9 cellular contexts compared by ENCODE assay signal in genomic region chr15:86915811-86916331, GRCh38.
DNase-seq lines count a peak whose midpoint lies in the region; ATAC-seq and TF ChIP-seq lines count a peak whose summit lies in the region.
"Had no signal": no experiment of that assay in that cellular context is flagged by ENCODE, and none has a peak within 500 bp of the region (broad histone marks: within the 10 kb centered on the region; RNA-seq: fewer than 3 reads in every experiment).

No MANE protein-coding gene starts in this region.

- H4K8ac ChIP-seq in IMR-90 (ENCODE audit: low read depth in 2 of 2, low read length in 2 of 2), result no peak overlapping the region

- H3K4me1 ChIP-seq in IMR-90 (ENCODE audit: control insufficient read depth, insufficient read depth, low read length), result no peaks in the 10 kb centered on the region
- H3K4me1 ChIP-seq in psoas muscle, result no peaks in the 10 kb centered on the region
- no peaks in the 10 kb centered on the region for H3K4me1 ChIP-seq in naive thymus-derived CD4-positive, alpha-beta T cell (ENCODE audit: control insufficient read depth in 2 of 2, insufficient read depth in 2 of 2, low read length in 2 of 2)

- H2BK20ac ChIP-seq in IMR-90 (ENCODE audit: low read depth, low read length), result no peak overlapping the region

- no peak overlapping the region for H2AFZ ChIP-seq in IMR-90 (replicated peaks; ENCODE audit: low read length, poor library complexity)

- no peak overlapping the region for H2BK5ac ChIP-seq in IMR-90 (ENCODE audit: low read depth, low read length, poor library complexity, severe bottlenecking)

- H4K20me1 ChIP-seq in IMR-90 (ENCODE audit: insufficient read depth, low read length), result no peaks in the 10 kb centered on the region

- H3K4ac ChIP-seq in IMR-90 (ENCODE audit: low read depth, low read length), result no peak overlapping the region

- ATAC-seq in IMR-90 (ENCODE audit: low read depth), result peak; percentile 48; the same call in 1 of the 2 replicates
- peak; percentile 60 to 90 (median 80) for ATAC-seq in psoas muscle
- ATAC-seq in HG03354 (IDR thresholded peaks at IDR 0.05; ENCODE audit: poor library complexity, severe bottlenecking, unreplicated experiment), result no peak
- ATAC-seq in naive thymus-derived CD4-positive, alpha-beta T cell, result no peak
- ATAC-seq: HCT116 had no signal

- DNase-seq in C1 segment of cervical spinal cord (lab: John Stamatoyannopoulos, UW) (peak in 12 of 14 donors; percentile 25 to 83 (median 56)), IMR-90 (peak; percentile 13), SK-N-DZ (ENCODE audit: low spot score) (peak; percentile 74), foreskin melanocyte (peak; percentile 75), psoas muscle (no peak), NCI-H2107 (lab: John Stamatoyannopoulos, UW) (no peak)
- DNase-seq in naive thymus-derived CD4-positive, alpha-beta T cell, result no peak

- in situ Hi-C loops in IMR-90 (cut with MboI; ENCODE audit: low sequenced_read_pairs), result no loop called here

- dilution Hi-C loops in IMR-90 (cut with HindIII; ENCODE audit: low sequenced_read_pairs, unreplicated experiment), result no loop called here

- no peak overlapping the region for H2AK5ac ChIP-seq in IMR-90 (ENCODE audit: low read depth, low read length)

- H3K36me3 Mint-ChIP-seq in naive thymus-derived CD4-positive, alpha-beta T cell, result no peaks in the 10 kb centered on the region

- peak; percentile 62 for TF ChIP-seq RAD21 in IMR-90 (IDR thresholded peaks at IDR 0.05; ENCODE audit: low read length)

- CTCF ChIA-PET in IMR-90 (lab: Yijun Ruan, JAX), result no interaction called here
- CTCF ChIA-PET in naive thymus-derived CD4-positive, alpha-beta T cell (lab: Charles Lee), result no interaction called here

- H3K36me3 ChIP-seq in IMR-90 (ENCODE audit: control insufficient read depth, insufficient read depth, low read length), result no peaks in the 10 kb centered on the region
- H3K36me3 ChIP-seq in psoas muscle (ENCODE audit: insufficient read depth in 1 of 2, low read depth in 1 of 2), result no peaks in the 10 kb centered on the region
- no peaks in the 10 kb centered on the region for H3K36me3 ChIP-seq in naive thymus-derived CD4-positive, alpha-beta T cell (ENCODE audit: control insufficient read depth in 2 of 3, insufficient read depth in 3 of 3, low read length in 3 of 3)

- BruUV-seq in IMR-90 (replicated peaks; lab: Mats Ljungman, UMichigan), result no TSS peak

- H3K27ac ChIP-seq in IMR-90 (ENCODE audit: insufficient read depth, low read length) (no peak overlapping the region), psoas muscle (no peak overlapping the region)
- no peak overlapping the region for H3K27ac ChIP-seq in naive thymus-derived CD4-positive, alpha-beta T cell (ENCODE audit: low read depth, low read length)

- no peaks in the 10 kb centered on the region for H3K9me1 ChIP-seq in IMR-90 (ENCODE audit: insufficient read depth, low read length)

- H3K27ac Mint-ChIP-seq in naive thymus-derived CD4-positive, alpha-beta T cell, result no peak overlapping the region

- no peak overlapping the region for H4K91ac ChIP-seq in IMR-90 (ENCODE audit: insufficient read depth, low read depth, low read length)

- no peak overlapping the region for H2AK9ac ChIP-seq in IMR-90 (replicated peaks; ENCODE audit: low read depth, low read length, poor library complexity)

- no peaks in the 10 kb centered on the region for H3K4me1 Mint-ChIP-seq in naive thymus-derived CD4-positive, alpha-beta T cell

- TF ChIP-seq CTCF in IMR-90 (conservative IDR thresholded peaks at IDR 0.05; ENCODE audit: low read depth, low read length) (peak; percentile 46), psoas muscle (IDR thresholded peaks at IDR 0.05) (peak; percentile 48)

- H3K4me2 ChIP-seq in IMR-90 (ENCODE audit: low read depth, low read length), result no peak overlapping the region

- no peak overlapping the region for H3K14ac ChIP-seq in IMR-90 (replicated peaks; ENCODE audit: low read depth, low read length)

- no peak overlapping the region for H3K18ac ChIP-seq in IMR-90 (ENCODE audit: low read depth, low read length)

- H2BK15ac ChIP-seq in IMR-90 (ENCODE audit: low read depth, low read length), result no peak overlapping the region

- POLR2A ChIA-PET in IMR-90 (lab: Charles Lee; ENCODE audit: unreplicated experiment), result no interaction called here
- POLR2A ChIA-PET in naive thymus-derived CD4-positive, alpha-beta T cell (lab: Charles Lee), result no interaction called here

- no peak overlapping the region for H2BK120ac ChIP-seq in IMR-90 (ENCODE audit: low read depth, low read length)

- H3K79me1 ChIP-seq in IMR-90 (ENCODE audit: low read depth in 1 of 2, low read length in 2 of 2), result no peaks in the 10 kb centered on the region

- no peak overlapping the region for H3K9ac ChIP-seq in IMR-90 (ENCODE audit: low read depth, low read length)

- H3K23ac ChIP-seq in IMR-90 (ENCODE audit: low read depth, low read length), result no peak overlapping the region

- H3K9me3 Mint-ChIP-seq in naive thymus-derived CD4-positive, alpha-beta T cell, result no peaks in the 10 kb centered on the region

- no peaks in the 10 kb centered on the region for H3K27me3 ChIP-seq in IMR-90 (ENCODE audit: control insufficient read depth, insufficient read depth, low read length)
- no peaks in the 10 kb centered on the region for H3K27me3 ChIP-seq in psoas muscle (ENCODE audit: insufficient read depth in 3 of 3, low read length in 2 of 3)
- H3K27me3 ChIP-seq in naive thymus-derived CD4-positive, alpha-beta T cell (ENCODE audit: control insufficient read depth in 2 of 2, insufficient read depth in 2 of 2, low read length in 2 of 2), result no peaks in the 10 kb centered on the region

- no CpG with 5 or more reads among the region's 12 CpGs for WGBS in IMR-90 (ENCODE audit: extremely low coverage in 2 of 2, insufficient read length in 1 of 2), 2 experiments
- WGBS in psoas muscle, 3 donors, result 12 to 29% (median 13%) methylated on average over 12 of the region's 12 CpGs

- no peak overlapping the region for H3K56ac ChIP-seq in IMR-90 (ENCODE audit: extremely low read depth, insufficient read depth, low read length)

- peaks cover 14% of the 10 kb centered on the region for H3K9me3 ChIP-seq in IMR-90 (ENCODE audit: control insufficient read depth, insufficient read depth, low read length)
- no peaks in the 10 kb centered on the region for H3K9me3 ChIP-seq in psoas muscle
- H3K9me3 ChIP-seq in naive thymus-derived CD4-positive, alpha-beta T cell (ENCODE audit: control insufficient read depth in 2 of 3, low read length in 3 of 3), result no peaks in the 10 kb centered on the region

- H3K4me3 Mint-ChIP-seq in naive thymus-derived CD4-positive, alpha-beta T cell, result no peak overlapping the region

- peaks cover 2 to 24% (median 8%) of the 10 kb centered on the region in 5 donors for H3K27me3 Mint-ChIP-seq in naive thymus-derived CD4-positive, alpha-beta T cell

- no peak overlapping the region for H4K5ac ChIP-seq in IMR-90 (ENCODE audit: low read depth, low read length)

- no peak overlapping the region for H3K4me3 ChIP-seq in IMR-90 (ENCODE audit: insufficient read depth, low read depth, low read length)
- no peak overlapping the region for H3K4me3 ChIP-seq in psoas muscle
- H3K4me3 ChIP-seq in naive thymus-derived CD4-positive, alpha-beta T cell (ENCODE audit: low read length), result no peak overlapping the region

- intact Hi-C loops in IMR-90 (cut with micrococcal nuclease), result loop anchor here (10.0 kb wide), 1 partner anchor 1359 kb away; no protein-coding TSS in a partner anchor
- intact Hi-C loops in psoas muscle (cut with DNase I), result loop anchor here (5.0 to 10.0 kb wide), 4 partner anchors 689 to 1359 kb away; no protein-coding TSS in a partner anchor
- intact Hi-C loops in naive thymus-derived CD4-positive, alpha-beta T cell (cut with micrococcal nuclease), result no loop called here

- no peak for TF ChIP-seq POLR2A in IMR-90 (IDR thresholded peaks at IDR 0.05; ENCODE audit: low read depth, low read length)

TF ChIP-seq in IMR-90, 13 proteins besides CTCF, POLR2A, EP300 and RAD21:
- TF ChIP-seq FOS (IDR thresholded peaks at IDR 0.05; ENCODE audit: low read depth, low read length), result no peak
- TF ChIP-seq MXI1 (IDR thresholded peaks at IDR 0.05; ENCODE audit: borderline replicate concordance, low read depth, low read length), result no peak
- peak; percentile 35 for TF ChIP-seq SMC3 (IDR thresholded peaks at IDR 0.05; ENCODE audit: low read depth, low read length)
TF ChIP-seq in IMR-90: peak in this region for 1.

Comparison
In these comparisons a context has a peak if more than half of its experiments do, and no peak if none do; other contexts are left out.
1. DNase-seq: peak in C1 segment of cervical spinal cord (12 of 14), IMR-90 (single experiment), SK-N-DZ (single experiment) and foreskin melanocyte (single experiment); none in psoas muscle (0 of 2), naive thymus-derived CD4-positive, alpha-beta T cell (0 of 9) and NCI-H2107 (single experiment).
2. ATAC-seq: peak in IMR-90 (single experiment) and psoas muscle (4 of 4); none in HG03354 (single experiment) and naive thymus-derived CD4-positive, alpha-beta T cell (single experiment).
3. intact Hi-C loops: an anchor here in IMR-90 (10.0 kb wide) and psoas muscle (5.0 to 10.0 kb wide); none called in naive thymus-derived CD4-positive, alpha-beta T cell.